ENCODE assay signal across 14 cellular contexts in genomic region chr13:28540612-28541011, GRCh38. TPM values are rescaled to one million over a fixed set of nuclear protein-coding genes. Genes with fewer than 3 reads are reported as not detected.
DNase-seq lines count a peak whose midpoint lies in the region; ATAC-seq and TF ChIP-seq lines count a peak whose summit lies in the region.
"Had no signal": no experiment of that assay in that cellular context is flagged by ENCODE, and none has a peak within 500 bp of the region (broad histone marks: within the 10 kb centered on the region; RNA-seq: fewer than 3 reads in every experiment).

No MANE protein-coding gene starts in this region.

- in situ Hi-C loops in GM13976 (cut with MboI; ENCODE audit: low sequenced_read_pairs, unreplicated experiment): no loop called here
- in situ Hi-C loops in HAP-1 (cut with MboI; ENCODE audit: low sequenced_read_pairs): no loop called here

- H3K27me3 ChIP-seq in right atrium auricular region (no peaks in the 10 kb centered on the region), HAP-1 (ENCODE audit: low read depth) (no peaks in the 10 kb centered on the region)
- H3K27me3 ChIP-seq: BLaER1 had no signal

- no peak overlapping the region for H3K27ac ChIP-seq in right atrium auricular region
- H3K27ac ChIP-seq: BLaER1, coronary artery, stomach had no signal

- H3K4me1 Mint-ChIP-seq in activated T-helper 2 cell treated with anti-CD3 and anti-CD28 coated beads, Interferon-gamma antibody, Interleukin-2, Interleukin-4, amounts not matched to agents 10 μg/mL and 5 μg/mL and 100 μg/mL, durations not matched to agents 14 hours and 24 hours and 36 hours (ENCODE audit: low read depth): peaks cover 29% of the 10 kb centered on the region
- H3K4me1 Mint-ChIP-seq: immature natural killer cell had no signal

- H3K27ac Mint-ChIP-seq in activated T-helper 2 cell treated with anti-CD3 and anti-CD28 coated beads, Interferon-gamma antibody, Interleukin-2, Interleukin-4, amounts not matched to agents 10 μg/mL and 5 μg/mL and 100 μg/mL, durations not matched to agents 14 hours and 24 hours and 36 hours: peak overlapping the region; percentile 85
- H3K27ac Mint-ChIP-seq: immature natural killer cell had no signal

- TF ChIP-seq CTCF in GM13976 (IDR thresholded peaks at IDR 0.05; ENCODE audit: borderline replicate concordance, control extremely low read depth, extremely low read depth, insufficient read depth, missing control alignments): no peak
- no peak for TF ChIP-seq CTCF in right atrium auricular region (IDR thresholded peaks at IDR 0.05)

- H3K27me3 Mint-ChIP-seq in activated T-helper 2 cell treated with anti-CD3 and anti-CD28 coated beads, Interferon-gamma antibody, Interleukin-2, Interleukin-4, amounts not matched to agents 10 μg/mL and 5 μg/mL and 100 μg/mL, durations not matched to agents 14 hours and 24 hours and 36 hours (ENCODE audit: low read depth): no peaks in the 10 kb centered on the region

- no peak overlapping the region for H3K4me3 Mint-ChIP-seq in activated T-helper 2 cell treated with anti-CD3 and anti-CD28 coated beads, Interferon-gamma antibody, Interleukin-2, Interleukin-4, amounts not matched to agents 10 μg/mL and 5 μg/mL and 100 μg/mL, durations not matched to agents 14 hours and 24 hours and 36 hours (ENCODE audit: low read depth)
- H3K4me3 Mint-ChIP-seq: immature natural killer cell had no signal

- intact Hi-C loops in activated T-helper 2 cell treated with anti-CD3 and anti-CD28 coated beads, Interferon-gamma antibody, Interleukin-2, Interleukin-4, amounts not matched to agents 10 μg/mL and 5 μg/mL and 100 μg/mL, durations not matched to agents 14 hours and 24 hours and 36 hours (cut with micrococcal nuclease): loop anchor here (2.0 kb wide), 1 partner anchor 70 kb away; no protein-coding TSS in a partner anchor

- H3K4me1 ChIP-seq in right atrium auricular region: no peaks in the 10 kb centered on the region
- peaks cover 4% of the 10 kb centered on the region; the same call in 1 of the 2 replicates for H3K4me1 ChIP-seq in HAP-1
- H3K4me1 ChIP-seq: BLaER1, stomach had no signal

- peak; percentile 25 for DNase-seq in AG08396 (ENCODE audit: low spot score)
- peak; percentile 34 for DNase-seq in GM13976 (ENCODE audit: low spot score)
- no peak for DNase-seq in activated T-helper 2 cell treated with anti-CD3 and anti-CD28 coated beads, Interferon-gamma antibody, Interleukin-2, Interleukin-4, amounts not matched to agents 10 μg/mL and 5 μg/mL and 100 μg/mL, durations not matched to agents 14 hours and 24 hours and 36 hours (ENCODE audit: low spot score)
- DNase-seq in NCI-H1694 (lab: John Stamatoyannopoulos, UW): no peak
- no peak for DNase-seq in right atrium auricular region (ENCODE audit: low spot score)
- DNase-seq in HAP-1 (ENCODE audit: low spot score in 2 of 2): no peak
- DNase-seq: immature natural killer cell; stimulated activated CD4-positive, alpha-beta T cell treated with anti-CD3 and anti-CD28 coated beads, Interleukin-2, amount 100 ng/mL, for 24 hours; stomach had no signal

- H3K36me3 ChIP-seq in right atrium auricular region: no peaks in the 10 kb centered on the region
- no peaks in the 10 kb centered on the region for H3K36me3 ChIP-seq in HAP-1 (replicated peaks)
- H3K36me3 ChIP-seq: stomach had no signal

- H3K36me3 Mint-ChIP-seq in activated T-helper 2 cell treated with anti-CD3 and anti-CD28 coated beads, Interferon-gamma antibody, Interleukin-2, Interleukin-4, amounts not matched to agents 10 μg/mL and 5 μg/mL and 100 μg/mL, durations not matched to agents 14 hours and 24 hours and 36 hours (ENCODE audit: low read depth): no peaks in the 10 kb centered on the region
- H3K36me3 Mint-ChIP-seq: immature natural killer cell had no signal

- no peak overlapping the region for H3K4me3 ChIP-seq in right atrium auricular region
- H3K4me3 ChIP-seq in HAP-1: no peak overlapping the region
- H3K4me3 ChIP-seq: BLaER1, coronary artery, stomach had no signal

- H3K9me3 Mint-ChIP-seq in activated T-helper 2 cell treated with anti-CD3 and anti-CD28 coated beads, Interferon-gamma antibody, Interleukin-2, Interleukin-4, amounts not matched to agents 10 μg/mL and 5 μg/mL and 100 μg/mL, durations not matched to agents 14 hours and 24 hours and 36 hours: peaks cover 19% of the 10 kb centered on the region

- H3K9me3 ChIP-seq in right atrium auricular region (peaks cover 0 to 12% of the 10 kb centered on the region in 2 donors), HAP-1 (peaks cover 4% of the 10 kb centered on the region; the same call in 1 of the 2 replicates)

- peak; percentile 67 for ATAC-seq in HG02798 (IDR thresholded peaks at IDR 0.05; ENCODE audit: poor library complexity, unreplicated experiment)
- no peak for ATAC-seq in GM21529 (IDR thresholded peaks at IDR 0.05; ENCODE audit: unreplicated experiment)
- ATAC-seq: Panc1 had no signal

RNA-seq across cellular contexts. Expression of gene FLT1, which starts 45.7 kb away (rescaled TPM):
- 29.9 and 32.4 TPM in 2 replicates for total RNA-seq in activated T-helper 2 cell treated with anti-CD3 and anti-CD28 coated beads, Interferon-gamma antibody, Interleukin-2, Interleukin-4, amounts not matched to agents 10 μg/mL and 5 μg/mL and 100 μg/mL, durations not matched to agents 14 hours and 24 hours and 36 hours
- total RNA-seq in right atrium auricular region: 10 to 100 TPM; 40.0 to 51.3 TPM

Comparison
In these comparisons a context has a peak if more than half of its experiments do, and no peak if none do; other contexts are left out.
1. DNase-seq: peak in AG08396 (single experiment) and GM13976 (single experiment); none in activated T-helper 2 cell treated with anti-CD3 and anti-CD28 coated beads, Interferon-gamma antibody, Interleukin-2, Interleukin-4, amounts not matched to agents 10 μg/mL and 5 μg/mL and 100 μg/mL, durations not matched to agents 14 hours and 24 hours and 36 hours (single experiment), NCI-H1694 (single experiment), right atrium auricular region (single experiment) and HAP-1 (0 of 2).